ENCODE assay signal across 8 cellular contexts in the genomic region with DNA sequence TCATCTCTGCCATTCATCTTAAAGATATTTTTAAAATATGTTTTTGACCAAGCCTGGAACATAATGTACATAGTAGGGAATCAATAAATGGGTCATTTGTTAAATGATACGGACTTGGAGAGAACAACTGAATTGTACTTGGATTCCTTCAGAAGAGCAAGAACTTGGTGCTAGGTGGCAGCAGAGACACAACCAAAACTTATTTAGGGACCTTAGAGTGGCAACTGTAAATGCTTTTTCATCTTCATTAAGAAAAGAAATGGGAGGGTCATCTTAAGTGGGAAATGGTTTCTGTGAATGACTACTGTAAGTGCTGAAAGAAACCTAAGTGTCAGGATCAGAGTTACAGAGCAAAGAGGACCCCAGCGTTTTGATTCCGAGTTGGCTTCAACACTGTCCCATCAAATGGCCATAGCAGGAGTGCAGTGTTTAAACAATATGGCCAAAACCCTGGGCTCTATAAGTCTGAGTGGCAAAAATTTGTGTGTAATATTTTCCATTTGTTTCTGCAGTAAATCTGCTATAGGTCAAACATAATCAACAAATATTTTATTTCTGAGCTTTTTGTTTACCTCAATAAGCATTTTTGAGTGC.
DNase-seq lines count a peak whose midpoint lies in the region; ATAC-seq, FAIRE-seq and TF ChIP-seq lines count a peak whose summit lies in the region.

No MANE protein-coding gene starts in this region.

- peak overlapping the region; percentile 87; the same call in 1 of the 2 replicates for H2BK20ac ChIP-seq in IMR-90 (ENCODE audit: low read depth, low read length)

- 83% methylated on average over 1 of the region's 3 CpGs; no CpG with 5 or more reads in 1 of the 2 experiments for WGBS in IMR-90 (ENCODE audit: extremely low coverage in 2 of 2, insufficient read length in 1 of 2), 2 experiments
- 58 to 72% methylated on average over 3 of the region's 3 CpGs for WGBS in testis, 2 donors

- peak; percentile 77 for ATAC-seq in IMR-90 (ENCODE audit: low read depth)
- no peak for ATAC-seq in HG03159 (IDR thresholded peaks at IDR 0.05; ENCODE audit: unreplicated experiment)

- H3K4me1 ChIP-seq in BLaER1 treated with 17β-estradiol and CSF1 and Interleukin-3, amounts not matched to agents 10 nM and 100 nM, result peaks cover 22 to 52% (median 31%) of the 10 kb centered on the region in 10 experiments
- H3K4me1 ChIP-seq in IMR-90 (ENCODE audit: control insufficient read depth, insufficient read depth, low read length) (peaks cover 11% of the 10 kb centered on the region), ascending aorta (peaks cover 8 to 21% of the 10 kb centered on the region in 2 donors), testis (no peaks in the 10 kb centered on the region)

- DNase-seq in IMR-90 (peak; percentile 79), ascending aorta (ENCODE audit: low spot score in 2 of 2) (peak in 1 of 2 donors; percentile 81), iPS-NIHi7 (ENCODE audit: extremely low spot score) (peak; percentile 49), testis (peak; percentile 75), GM12892 (ENCODE audit: insufficient read length) (no peak), mesenteric fat pad (ENCODE audit: low spot score) (no peak)

- TF ChIP-seq POLR2A in IMR-90 (IDR thresholded peaks at IDR 0.05; ENCODE audit: low read depth, low read length) (no peak), testis (IDR thresholded peaks at IDR 0.05) (no peak), GM12892 (IDR thresholded peaks at IDR 0.05; ENCODE audit: low read depth, low read length) (no peak)

- no peaks in the 10 kb centered on the region for H4K20me1 ChIP-seq in BLaER1 treated with 17β-estradiol and CSF1 and Interleukin-3, amounts not matched to agents 10 nM and 100 nM
- H4K20me1 ChIP-seq in IMR-90 (ENCODE audit: insufficient read depth, low read length), result no peaks in the 10 kb centered on the region

- 0 out of 4 replicates have a peak overlapping the region, but pooled peaks of 1 of the 2 experiments have one; percentile 27 for H4K8ac ChIP-seq in IMR-90 (ENCODE audit: low read depth in 2 of 2, low read length in 2 of 2)

- peaks cover 3% of the 10 kb centered on the region; the same call in 1 of the 2 replicates for H3K9me1 ChIP-seq in IMR-90 (ENCODE audit: insufficient read depth, low read length)

- dilution Hi-C loops in IMR-90 (cut with HindIII; ENCODE audit: low sequenced_read_pairs, unreplicated experiment), result no loop called here

- peak overlapping the region; percentile 50; the same call in 1 of the 2 replicates for H2BK120ac ChIP-seq in IMR-90 (ENCODE audit: low read depth, low read length)

- H2AK9ac ChIP-seq in IMR-90 (replicated peaks; ENCODE audit: low read depth, low read length, poor library complexity), result no peak overlapping the region

- H3K79me1 ChIP-seq in IMR-90 (ENCODE audit: low read depth in 1 of 2, low read length in 2 of 2), result no peaks in the 10 kb centered on the region

- no peak overlapping the region for H3K56ac ChIP-seq in IMR-90 (ENCODE audit: extremely low read depth, insufficient read depth, low read length)

- peak overlapping the region; percentile 46; the same call in 1 of the 2 replicates for H4K91ac ChIP-seq in IMR-90 (ENCODE audit: insufficient read depth, low read depth, low read length)

- BruUV-seq in IMR-90 (replicated peaks; lab: Mats Ljungman, UMichigan), result no TSS peak

- no peak overlapping the region for H3K23ac ChIP-seq in IMR-90 (ENCODE audit: low read depth, low read length)

- H3K9me3 ChIP-seq in BLaER1 treated with 17β-estradiol and CSF1 and Interleukin-3, amounts not matched to agents 10 nM and 100 nM (replicated peaks in 1 of 11), result 0 out of 22 replicates have a peak, but pooled peaks cover 0 to 6% (median 0%) of the 10 kb centered on the region in 11 experiments
- H3K9me3 ChIP-seq in IMR-90 (ENCODE audit: control insufficient read depth, insufficient read depth, low read length) (no peaks in the 10 kb centered on the region), ascending aorta (no peaks in the 10 kb centered on the region), testis (no peaks in the 10 kb centered on the region)

- POLR2A ChIA-PET in IMR-90 (lab: Charles Lee; ENCODE audit: unreplicated experiment), result interaction anchor here (0.6 kb wide), 1 partner anchor 204 kb away, joined by 3 read pairs; no protein-coding TSS in a partner anchor

- TF ChIP-seq CTCF in IMR-90 (conservative IDR thresholded peaks at IDR 0.05; ENCODE audit: low read depth, low read length), result peak; percentile 71
- TF ChIP-seq CTCF in ascending aorta (IDR thresholded peaks at IDR 0.05), result peak; percentile 13 to 76 (median 70)
- TF ChIP-seq CTCF in testis (IDR thresholded peaks at IDR 0.05), result peak in 2 of 3 experiments; percentile 50 to 66

- no peak overlapping the region for H4K5ac ChIP-seq in IMR-90 (ENCODE audit: low read depth, low read length)

- no peak overlapping the region for H2BK5ac ChIP-seq in IMR-90 (ENCODE audit: low read depth, low read length, poor library complexity, severe bottlenecking)

- H3K27ac ChIP-seq in BLaER1 treated with 17β-estradiol and CSF1 and Interleukin-3, amounts not matched to agents 10 nM and 100 nM, result peak overlapping the region in 6 of 11 experiments; percentile 43 to 87 (median 71); a peak in 9 of 22 replicates
- no peak overlapping the region for H3K27ac ChIP-seq in IMR-90 (ENCODE audit: insufficient read depth, low read length)
- peak overlapping the region; percentile 81 to 87 for H3K27ac ChIP-seq in ascending aorta
- no peak overlapping the region for H3K27ac ChIP-seq in testis

- no peak overlapping the region for H3K4me3 ChIP-seq in BLaER1 treated with 17β-estradiol and CSF1 and Interleukin-3, amounts not matched to agents 10 nM and 100 nM
- no peak overlapping the region for H3K4me3 ChIP-seq in IMR-90 (ENCODE audit: insufficient read depth, low read depth, low read length)
- H3K4me3 ChIP-seq in ascending aorta, result no peak overlapping the region
- no peak overlapping the region for H3K4me3 ChIP-seq in testis

- H3K4ac ChIP-seq in IMR-90 (ENCODE audit: low read depth, low read length), result peak overlapping the region; percentile 57; the same call in 1 of the 2 replicates

- no peaks in the 10 kb centered on the region for H3K36me3 ChIP-seq in BLaER1 treated with 17β-estradiol and CSF1 and Interleukin-3, amounts not matched to agents 10 nM and 100 nM
- H3K36me3 ChIP-seq in IMR-90 (ENCODE audit: control insufficient read depth, insufficient read depth, low read length) (no peaks in the 10 kb centered on the region; the same call in 1 of the 2 replicates), ascending aorta (no peaks in the 10 kb centered on the region), testis (ENCODE audit: low read depth, missing control alignments) (no peaks in the 10 kb centered on the region)

- CTCF ChIA-PET in IMR-90 (lab: Yijun Ruan, JAX), result interaction anchor here (0.5 to 2.0 kb wide), 14 partner anchors 8 to 528 kb away, joined by 3 to 10 read pairs (median 4); no protein-coding TSS in a partner anchor

- H2BK15ac ChIP-seq in IMR-90 (ENCODE audit: low read depth, low read length), result peak overlapping the region; percentile 35; the same call in 2 of the 3 replicates

- peak overlapping the region; percentile 26; the same call in 1 of the 2 replicates for H3K14ac ChIP-seq in IMR-90 (replicated peaks; ENCODE audit: low read depth, low read length)

- TF ChIP-seq RAD21 in IMR-90 (IDR thresholded peaks at IDR 0.05; ENCODE audit: low read length), result peak; percentile 80

- peak overlapping the region in 10 of 11 experiments; percentile 43 to 84 (median 70); a peak in 15 of 22 replicates for H3K4me2 ChIP-seq in BLaER1 treated with 17β-estradiol and CSF1 and Interleukin-3, amounts not matched to agents 10 nM and 100 nM
- H3K4me2 ChIP-seq in IMR-90 (ENCODE audit: low read depth, low read length), result no peak overlapping the region

- H3K18ac ChIP-seq in IMR-90 (ENCODE audit: low read depth, low read length), result peak overlapping the region; percentile 72

- no peak overlapping the region; a peak in 2 of 22 replicates for H3K9ac ChIP-seq in BLaER1 treated with 17β-estradiol and CSF1 and Interleukin-3, amounts not matched to agents 10 nM and 100 nM
- H3K9ac ChIP-seq in IMR-90 (ENCODE audit: low read depth, low read length), result no peak overlapping the region

- in situ Hi-C loops in IMR-90 (cut with MboI; ENCODE audit: low sequenced_read_pairs), result loop anchor here (5.0 kb wide), 1 partner anchor 207 kb away; no protein-coding TSS in a partner anchor

- H2AK5ac ChIP-seq in IMR-90 (ENCODE audit: low read depth, low read length), result peak overlapping the region; percentile 18; the same call in 1 of the 2 replicates

- FAIRE-seq in GM12892 (lab: Jason Lieb, UNC), result no peak

- H2AFZ ChIP-seq in IMR-90 (replicated peaks; ENCODE audit: low read length, poor library complexity), result no peak overlapping the region

- no peaks in the 10 kb centered on the region for H3K27me3 ChIP-seq in BLaER1 treated with 17β-estradiol and CSF1 and Interleukin-3, amounts not matched to agents 10 nM and 100 nM
- no peaks in the 10 kb centered on the region for H3K27me3 ChIP-seq in IMR-90 (ENCODE audit: control insufficient read depth, insufficient read depth, low read length)
- no peaks in the 10 kb centered on the region for H3K27me3 ChIP-seq in ascending aorta
- H3K27me3 ChIP-seq in testis, result no peaks in the 10 kb centered on the region

- intact Hi-C loops in IMR-90 (cut with micrococcal nuclease) (loop anchor here (1.0 to 5.0 kb wide), 6 partner anchors 106 to 206 kb away; no protein-coding TSS in a partner anchor), ascending aorta (cut with DNase I) (loop anchor here (2.0 to 5.0 kb wide), 6 partner anchors 76 to 300 kb away; a partner anchor contains a TSS), testis (cut with DNase I; ENCODE audit: low total_unique reads) (loop anchor here (10.0 kb wide), 2 partner anchors 104 to 204 kb away; no protein-coding TSS in a partner anchor)

TF ChIP-seq in IMR-90, 13 proteins besides CTCF, POLR2A, EP300 and RAD21:
- TF ChIP-seq SMC3 (IDR thresholded peaks at IDR 0.05; ENCODE audit: low read depth, low read length), result peak; percentile 78
- no peak; the same call in 1 of the 2 replicates for TF ChIP-seq CHD1 (IDR thresholded peaks at IDR 0.05; ENCODE audit: low read depth, low read length)
- no peak for TF ChIP-seq CEBPB (IDR thresholded peaks at IDR 0.05; ENCODE audit: low read depth, low read length)
TF ChIP-seq in IMR-90: peak in this region for 1.

Comparison
In these comparisons a context has a peak if more than half of its experiments do, and no peak if none do; other contexts are left out.
1. H3K27ac ChIP-seq: peak in BLaER1 treated with 17β-estradiol and CSF1 and Interleukin-3, amounts not matched to agents 10 nM and 100 nM (6 of 11) and ascending aorta (2 of 2); none in IMR-90 (single experiment) and testis (0 of 2).
2. DNase-seq: peak in IMR-90 (single experiment), iPS-NIHi7 (single experiment) and testis (single experiment); none in GM12892 (single experiment) and mesenteric fat pad (single experiment).
3. Peak in every context shown above with its lines, with median percentiles within 50 percentile points of each other: CTCF ChIP-seq.